ENCODE assay signal across 27 cellular contexts in the genomic region with DNA sequence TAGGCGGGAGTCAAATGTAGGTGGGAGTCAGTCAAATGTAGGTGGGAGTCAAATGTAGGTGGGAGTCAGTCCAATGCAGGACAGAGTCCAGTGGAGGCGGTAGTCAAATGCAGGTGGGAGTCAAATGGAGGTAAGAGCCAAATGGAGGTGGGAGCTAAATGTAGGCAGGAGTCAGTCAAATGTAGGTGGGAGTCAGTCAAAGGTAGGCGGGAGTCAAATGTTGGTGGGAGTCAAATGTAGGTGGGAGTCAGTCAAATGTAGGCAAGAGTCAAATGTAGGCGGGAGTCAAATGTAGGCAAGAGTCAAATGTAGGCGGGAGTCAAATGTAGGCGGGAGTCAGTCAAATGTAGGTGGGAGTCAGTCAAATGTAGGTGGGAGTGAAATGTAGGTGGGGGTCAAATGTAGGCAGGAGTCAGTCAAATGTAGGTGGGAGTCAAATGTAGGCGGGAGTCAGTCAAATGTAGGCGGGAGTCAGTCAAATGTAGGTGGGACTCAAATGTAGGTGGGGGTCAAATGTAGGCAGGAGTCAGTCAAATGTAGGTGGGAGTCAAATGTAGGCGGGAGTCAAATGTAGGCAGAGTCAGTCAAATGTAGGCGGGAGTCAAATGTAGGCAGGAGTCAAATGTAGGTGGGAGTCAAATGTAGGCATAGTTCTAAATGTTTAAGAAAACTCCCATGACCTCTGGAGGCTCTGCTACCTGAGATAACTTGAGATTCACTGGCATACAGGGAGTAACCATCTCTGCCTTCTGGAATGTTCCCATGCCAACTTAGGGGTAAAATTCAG. TPM values are rescaled to one million over a fixed set of nuclear protein-coding genes. Genes with fewer than 3 reads are reported as not detected.
DNase-seq lines count a peak whose midpoint lies in the region; ATAC-seq and TF ChIP-seq lines count a peak whose summit lies in the region.
"Had no signal": no experiment of that assay in that cellular context is flagged by ENCODE, and none has a peak within 500 bp of the region (broad histone marks: within the 10 kb centered on the region; RNA-seq: fewer than 3 reads in every experiment).

No MANE protein-coding gene starts in this region.

- no peak for TF ChIP-seq RAD21 in IMR-90 (IDR thresholded peaks at IDR 0.05; ENCODE audit: low read length)

- peaks cover 0 to 11% (median 0%) of the 10 kb centered on the region in 11 experiments; a peak in 4 of 22 replicates for H3K27me3 ChIP-seq in BLaER1 treated with 17β-estradiol and CSF1 and Interleukin-3, amounts not matched to agents 10 nM and 100 nM
- H3K27me3 ChIP-seq in IMR-90 (ENCODE audit: control insufficient read depth, insufficient read depth, low read length), result peaks cover 8% of the 10 kb centered on the region

- no peak overlapping the region for H3K23ac ChIP-seq in IMR-90 (ENCODE audit: low read depth, low read length)

- TF ChIP-seq CTCF in IMR-90 (conservative IDR thresholded peaks at IDR 0.05; ENCODE audit: low read depth, low read length) (no peak), glutamatergic neuron (IDR thresholded peaks at IDR 0.05; ENCODE audit: partially characterized antibody, unreplicated experiment) (no peak)

- no peak overlapping the region for H3K18ac ChIP-seq in IMR-90 (ENCODE audit: low read depth, low read length)

- no peak for DNase-seq in activated CD4-positive, alpha-beta T cell treated with anti-CD3 and anti-CD28 coated beads, Interleukin-2, amount 10 ng/mL, durations not matched to agents 24 days and 14 days
- DNase-seq in activated CD4-positive, alpha-beta T cell treated with anti-CD3 and anti-CD28 coated beads, Interleukin-2, amount 50 U/mL, for 1 hour, result no peak
- no peak for DNase-seq in IMR-90
- no peak for DNase-seq in glutamatergic neuron
- DNase-seq in G401 (ENCODE audit: low spot score), result no peak
- no peak for DNase-seq in activated effector memory CD4-positive, alpha-beta T cell treated with anti-CD3 and anti-CD28 coated beads, Interleukin-2, amount 50 U/mL, for 16 hours
- DNase-seq: CD4-positive, alpha-beta memory T cell; COR-L47; DMS53; HCEC 1CT; Karpas-422; NCI-H1092 treated with DMSO at 0.1 percent for 48 hours; NCI-H1436; NCI-H187; NCI-H2081 treated with DMSO at 0.1 percent for 48 hours; NCI-H2171; NCI-H226; NCI-H510A; NCI-H69; SHP77 treated with DMSO at 0.1 percent for 48 hours had no signal

- no peak overlapping the region for H3K9ac ChIP-seq in BLaER1 treated with 17β-estradiol and CSF1 and Interleukin-3, amounts not matched to agents 10 nM and 100 nM
- no peak overlapping the region for H3K9ac ChIP-seq in IMR-90 (ENCODE audit: low read depth, low read length)

- no peak overlapping the region for H4K8ac ChIP-seq in IMR-90 (ENCODE audit: low read depth in 2 of 2, low read length in 2 of 2)

- in situ Hi-C loops in IMR-90 (cut with MboI; ENCODE audit: low sequenced_read_pairs) (no loop called here), G401 (cut with HindIII; ENCODE audit: low sequenced_read_pairs) (no loop called here)

- no peaks in the 10 kb centered on the region for H4K20me1 ChIP-seq in BLaER1 treated with 17β-estradiol and CSF1 and Interleukin-3, amounts not matched to agents 10 nM and 100 nM
- H4K20me1 ChIP-seq in IMR-90 (ENCODE audit: insufficient read depth, low read length), result no peaks in the 10 kb centered on the region

- H3K9me1 ChIP-seq in IMR-90 (ENCODE audit: insufficient read depth, low read length), result no peaks in the 10 kb centered on the region

- 96% methylated on average over 10 of the region's 10 CpGs; no CpG with 5 or more reads in 1 of the 2 experiments for WGBS in IMR-90 (ENCODE audit: extremely low coverage in 2 of 2, insufficient read length in 1 of 2), 2 experiments

- H3K4me2 ChIP-seq in BLaER1 treated with 17β-estradiol and CSF1 and Interleukin-3, amounts not matched to agents 10 nM and 100 nM, result peak overlapping the region in 8 of 11 experiments; percentile 70 to 92 (median 84); a peak in 9 of 22 replicates
- H3K4me2 ChIP-seq in IMR-90 (ENCODE audit: low read depth, low read length), result no peak overlapping the region

- no peak overlapping the region; the same call in 2 of the 3 replicates for H2BK15ac ChIP-seq in IMR-90 (ENCODE audit: low read depth, low read length)

- no peak overlapping the region for H3K4me3 ChIP-seq in BLaER1 treated with 17β-estradiol and CSF1 and Interleukin-3, amounts not matched to agents 10 nM and 100 nM
- H3K4me3 ChIP-seq in IMR-90 (ENCODE audit: insufficient read depth, low read depth, low read length), result no peak overlapping the region

- peak overlapping the region in 7 of 11 experiments; percentile 32 to 86 (median 84); a peak in 7 of 22 replicates for H3K27ac ChIP-seq in BLaER1 treated with 17β-estradiol and CSF1 and Interleukin-3, amounts not matched to agents 10 nM and 100 nM
- H3K27ac ChIP-seq in IMR-90 (ENCODE audit: insufficient read depth, low read length), result no peak overlapping the region

- intact Hi-C loops in activated CD4-positive, alpha-beta T cell treated with anti-CD3 and anti-CD28 coated beads, Interleukin-2, amount 10 ng/mL, durations not matched to agents 24 days and 14 days (cut with micrococcal nuclease), result loop anchor here (10.0 kb wide), 1 partner anchor 225 kb away; no protein-coding TSS in a partner anchor
- intact Hi-C loops in IMR-90 (cut with micrococcal nuclease), result loop anchor here (5.0 kb wide), 2 partner anchors 222 to 282 kb away; no protein-coding TSS in a partner anchor

- no peaks in the 10 kb centered on the region for H3K79me1 ChIP-seq in IMR-90 (ENCODE audit: low read depth in 1 of 2, low read length in 2 of 2)

- H3K14ac ChIP-seq in IMR-90 (replicated peaks; ENCODE audit: low read depth, low read length), result no peak overlapping the region

- peaks cover 5 to 20% (median 10%) of the 10 kb centered on the region in 11 experiments; a peak in 14 of 22 replicates for H3K9me3 ChIP-seq in BLaER1 treated with 17β-estradiol and CSF1 and Interleukin-3, amounts not matched to agents 10 nM and 100 nM (replicated peaks in 1 of 11)
- no peaks in the 10 kb centered on the region for H3K9me3 ChIP-seq in IMR-90 (ENCODE audit: control insufficient read depth, insufficient read depth, low read length)

- H3K4me1 ChIP-seq in BLaER1 treated with 17β-estradiol and CSF1 and Interleukin-3, amounts not matched to agents 10 nM and 100 nM, result peaks cover 19 to 56% (median 49%) of the 10 kb centered on the region in 10 experiments
- H3K4me1 ChIP-seq in IMR-90 (ENCODE audit: control insufficient read depth, insufficient read depth, low read length), result peaks cover 5% of the 10 kb centered on the region

- H3K9me3 Mint-ChIP-seq in activated CD4-positive, alpha-beta T cell treated with anti-CD3 and anti-CD28 coated beads, Interleukin-2, amount 10 ng/mL, durations not matched to agents 24 days and 14 days, result peaks cover 22% of the 10 kb centered on the region
- peaks cover 12% of the 10 kb centered on the region for H3K9me3 Mint-ChIP-seq in glutamatergic neuron (ENCODE audit: unreplicated experiment)

- no peak overlapping the region for H2AFZ ChIP-seq in IMR-90 (replicated peaks; ENCODE audit: low read length, poor library complexity)

- H2BK20ac ChIP-seq in IMR-90 (ENCODE audit: low read depth, low read length), result 0 out of 2 replicates have a peak overlapping the region, but pooled peaks have one; percentile 6

- TF ChIP-seq POLR2A in IMR-90 (IDR thresholded peaks at IDR 0.05; ENCODE audit: low read depth, low read length), result no peak

- ATAC-seq in IMR-90 (ENCODE audit: low read depth), result no peak
- ATAC-seq: Panc1 had no signal

- H2BK120ac ChIP-seq in IMR-90 (ENCODE audit: low read depth, low read length), result no peak overlapping the region

- peak overlapping the region; percentile 22; the same call in 1 of the 2 replicates for H2AK5ac ChIP-seq in IMR-90 (ENCODE audit: low read depth, low read length)

- peaks cover 14% of the 10 kb centered on the region for H3K36me3 Mint-ChIP-seq in activated CD4-positive, alpha-beta T cell treated with anti-CD3 and anti-CD28 coated beads, Interleukin-2, amount 10 ng/mL, durations not matched to agents 24 days and 14 days (ENCODE audit: low read depth)
- peaks cover 12% of the 10 kb centered on the region for H3K36me3 Mint-ChIP-seq in glutamatergic neuron (ENCODE audit: unreplicated experiment)
- H3K36me3 Mint-ChIP-seq: CD4-positive, alpha-beta memory T cell had no signal

- H3K4me3 Mint-ChIP-seq in activated CD4-positive, alpha-beta T cell treated with anti-CD3 and anti-CD28 coated beads, Interleukin-2, amount 10 ng/mL, durations not matched to agents 24 days and 14 days, result no peak overlapping the region
- no peak overlapping the region for H3K4me3 Mint-ChIP-seq in glutamatergic neuron (ENCODE audit: unreplicated experiment)
- H3K4me3 Mint-ChIP-seq: CD4-positive, alpha-beta memory T cell had no signal

- H3K36me3 ChIP-seq in BLaER1 treated with 17β-estradiol and CSF1 and Interleukin-3, amounts not matched to agents 10 nM and 100 nM, result no peaks in the 10 kb centered on the region
- H3K36me3 ChIP-seq in IMR-90 (ENCODE audit: control insufficient read depth, insufficient read depth, low read length), result no peaks in the 10 kb centered on the region

- dilution Hi-C loops in IMR-90 (cut with HindIII; ENCODE audit: low sequenced_read_pairs, unreplicated experiment), result no loop called here

- no TSS peak for BruUV-seq in IMR-90 (replicated peaks; lab: Mats Ljungman, UMichigan)

- CTCF ChIA-PET in IMR-90 (lab: Yijun Ruan, JAX), result no interaction called here

- H3K56ac ChIP-seq in IMR-90 (ENCODE audit: extremely low read depth, insufficient read depth, low read length), result no peak overlapping the region

- H3K27ac Mint-ChIP-seq in activated CD4-positive, alpha-beta T cell treated with anti-CD3 and anti-CD28 coated beads, Interleukin-2, amount 10 ng/mL, durations not matched to agents 24 days and 14 days, result peak overlapping the region; percentile 27
- peak overlapping the region; percentile 40 for H3K27ac Mint-ChIP-seq in glutamatergic neuron (ENCODE audit: unreplicated experiment)
- H3K27ac Mint-ChIP-seq: CD4-positive, alpha-beta memory T cell had no signal

- no peak overlapping the region for H4K5ac ChIP-seq in IMR-90 (ENCODE audit: low read depth, low read length)

- peaks cover 19% of the 10 kb centered on the region for H3K4me1 Mint-ChIP-seq in activated CD4-positive, alpha-beta T cell treated with anti-CD3 and anti-CD28 coated beads, Interleukin-2, amount 10 ng/mL, durations not matched to agents 24 days and 14 days
- H3K4me1 Mint-ChIP-seq in glutamatergic neuron (ENCODE audit: low read depth, unreplicated experiment), result no peaks in the 10 kb centered on the region

- H3K4ac ChIP-seq in IMR-90 (ENCODE audit: low read depth, low read length), result no peak overlapping the region

- H3K27me3 Mint-ChIP-seq in activated CD4-positive, alpha-beta T cell treated with anti-CD3 and anti-CD28 coated beads, Interleukin-2, amount 10 ng/mL, durations not matched to agents 24 days and 14 days, result peaks cover 12% of the 10 kb centered on the region
- peaks cover 14% of the 10 kb centered on the region for H3K27me3 Mint-ChIP-seq in glutamatergic neuron (ENCODE audit: unreplicated experiment)

- no peak overlapping the region for H2BK5ac ChIP-seq in IMR-90 (ENCODE audit: low read depth, low read length, poor library complexity, severe bottlenecking)

- H2AK9ac ChIP-seq in IMR-90 (replicated peaks; ENCODE audit: low read depth, low read length, poor library complexity), result no peak overlapping the region

- no peak overlapping the region for H4K91ac ChIP-seq in IMR-90 (ENCODE audit: insufficient read depth, low read depth, low read length)

- POLR2A ChIA-PET in IMR-90 (lab: Charles Lee; ENCODE audit: unreplicated experiment), result no interaction called here

RNA-seq across cellular contexts. Expression of gene ZFAND2A, which starts 30.2 kb away (rescaled TPM):
- 19.9 and 24.2 TPM in 2 replicates for total RNA-seq in activated CD4-positive, alpha-beta T cell treated with anti-CD3 and anti-CD28 coated beads, Interleukin-2, amount 10 ng/mL, durations not matched to agents 24 days and 14 days
- total RNA-seq in IMR-90 (2012; rRNA removed), result 9.4 and 11.8 TPM in 2 replicates
- 25.9 and 28.7 TPM in 2 replicates for polyA plus RNA-seq in IMR-90 (2012; rRNA removed)
- polyA plus RNA-seq in IMR-90 (2012; cell fraction: cytosol; rRNA removed), result 15.0 and 19.7 TPM in 2 replicates
- polyA plus RNA-seq in IMR-90 (2012; cell fraction: nucleus; rRNA removed; ENCODE audit: low replicate concordance), result 21.7 and 58.1 TPM in 2 replicates
- total RNA-seq in glutamatergic neuron (ENCODE audit: unreplicated experiment), result 34.5 TPM
- 17.7 and 26.5 TPM in 2 replicates for total RNA-seq in G401 (2014; rRNA removed; shearing (Covaris generic))

RNA-seq across cellular contexts. Expression of gene UNCX, which starts 42.5 kb away (rescaled TPM):
- not detected in 2 replicates for total RNA-seq in activated CD4-positive, alpha-beta T cell treated with anti-CD3 and anti-CD28 coated beads, Interleukin-2, amount 10 ng/mL, durations not matched to agents 24 days and 14 days
- total RNA-seq in IMR-90 (2012; rRNA removed), result not detected in 2 replicates
- not detected in 2 replicates for polyA plus RNA-seq in IMR-90 (2012; rRNA removed)
- polyA plus RNA-seq in IMR-90 (2012; cell fraction: cytosol; rRNA removed), result not detected in 2 replicates
- polyA plus RNA-seq in IMR-90 (2012; cell fraction: nucleus; rRNA removed; ENCODE audit: low replicate concordance), result not detected in 2 replicates
- total RNA-seq in glutamatergic neuron (ENCODE audit: unreplicated experiment), result 106 TPM
- total RNA-seq in G401 (2014; rRNA removed; shearing (Covaris generic)), result 0.10 and 0.25 TPM in 2 replicates
- total RNA-seq: A172; CD4-positive, alpha-beta memory T cell; Daoy; H1; OCI-LY7 had no signal
- polyA plus RNA-seq: BJ; CD4-positive, alpha-beta memory T cell; H1 had no signal

Comparison
In these comparisons a context has a peak if more than half of its experiments do, and no peak if none do; other contexts are left out.
1. RNA of gene UNCX, which starts 42.5 kb away (total RNA-seq): 106 TPM in glutamatergic neuron (single experiment); 0.10 to 0.25 TPM in G401, not detected in activated CD4-positive, alpha-beta T cell treated with anti-CD3 and anti-CD28 coated beads, Interleukin-2, amount 10 ng/mL, durations not matched to agents 24 days and 14 days and not detected in IMR-90; every median in the first group is over 10 times any median in the second.